12 cellular contexts compared by ENCODE assay signal in genomic region chr14:103699261-103699661, GRCh38. TPM values are rescaled to one million over a fixed set of nuclear protein-coding genes. Genes with fewer than 3 reads are reported as not detected.
A peak's percentile ranks its signal among the peaks of the same experiment; 100 is the strongest.
DNase-seq lines count a peak whose midpoint lies in the region; ATAC-seq and TF ChIP-seq lines count a peak whose summit lies in the region.
"Had no signal": no experiment of that assay in that cellular context is flagged by ENCODE, and none has a peak within 500 bp of the region (broad histone marks: within the 10 kb centered on the region; RNA-seq: fewer than 3 reads in every experiment).

No MANE protein-coding gene starts in this region.

- H3K4me3 Mint-ChIP-seq in brain, result no peak overlapping the region
- H3K4me3 Mint-ChIP-seq: activated naive CD4-positive, alpha-beta T cell treated with anti-CD3 and anti-CD28 coated beads for 36 hours had no signal

- peaks cover 20% of the 10 kb centered on the region for H3K36me3 Mint-ChIP-seq in brain

- no peak for TF ChIP-seq CTCF in brain (conservative IDR thresholded peaks at IDR 0.05)

- no peaks in the 10 kb centered on the region for H3K9me3 Mint-ChIP-seq in brain
- H3K9me3 Mint-ChIP-seq: activated naive CD4-positive, alpha-beta T cell treated with anti-CD3 and anti-CD28 coated beads for 36 hours had no signal

- intact Hi-C loops in left cardiac atrium (cut with DNase I), result loop anchor here in 1 of 2 donors (10.0 kb wide), 1 partner anchor 64 kb away; no protein-coding TSS in a partner anchor
- intact Hi-C loops in cardiac septum (cut with DNase I), result no loop called here
- intact Hi-C loops in left colon (cut with DNase I, micrococcal nuclease), result no loop called here

- no peaks in the 10 kb centered on the region for H3K27me3 Mint-ChIP-seq in brain

- peaks cover 23% of the 10 kb centered on the region for H3K4me1 Mint-ChIP-seq in brain

- peak overlapping the region in 3 of 5 experiments; percentile 47 to 84 (median 69) for H3K27ac Mint-ChIP-seq in brain
- H3K27ac Mint-ChIP-seq: activated naive CD4-positive, alpha-beta T cell treated with anti-CD3 and anti-CD28 coated beads for 36 hours had no signal

- ATAC-seq in left cardiac atrium, result no peak
- ATAC-seq in left colon, result peak; percentile 1
- ATAC-seq in HG03097 (IDR thresholded peaks at IDR 0.05; ENCODE audit: low FRiP score, unreplicated experiment), result no peak

- DNase-seq in left cardiac atrium (peak; percentile 16), cardiac septum (ENCODE audit: low spot score) (no peak), left colon (no peak), NCI-H2227 treated with DMSO at 0.1 percent for 48 hours (lab: John Stamatoyannopoulos, UW) (no peak), AG08396 (ENCODE audit: low spot score) (no peak)
- DNase-seq in stimulated activated CD4-positive, alpha-beta T cell treated with anti-CD3 and anti-CD28 coated beads, Interleukin-2, amount 100 ng/mL, for 24 hours, result no peak
- DNase-seq: activated naive CD4-positive, alpha-beta T cell treated with anti-CD3 and anti-CD28 coated beads for 36 hours; effector CD8-positive, alpha-beta T cell; NCI-H1105; NK-92 treated with Interleukin-12 subunit alpha and Interleukin-12 subunit beta, amount 100 ng/mL, for 24 hours had no signal

RNA-seq across cellular contexts. Expression of gene XRCC3, which starts 16.0 kb away (rescaled TPM):
- 1 to 10 TPM; 3.8 to 4.4 TPM for total RNA-seq in left cardiac atrium
- 3.9 TPM for total RNA-seq in cardiac septum
- 17.5 TPM for polyA plus RNA-seq in brain (ENCODE audit: insufficient read depth, low read depth, low replicate concordance)
- total RNA-seq in left colon, result 10 to 100 TPM in 1 of 2 donors, 1 to 10 TPM in 1; 7.9 to 16.2 TPM

RNA-seq across cellular contexts. Expression of gene ZFYVE21, which starts 16.3 kb away (rescaled TPM):
- total RNA-seq in left cardiac atrium (10 to 100 TPM; 47.0 to 48.7 TPM), cardiac septum (60.9 TPM), left colon (10 to 100 TPM; 51.2 to 54.9 TPM)
- polyA plus RNA-seq in brain (ENCODE audit: insufficient read depth, low read depth, low replicate concordance), result 47.5 TPM
